1 cellular context compared by ENCODE assay signal in the genomic region with DNA sequence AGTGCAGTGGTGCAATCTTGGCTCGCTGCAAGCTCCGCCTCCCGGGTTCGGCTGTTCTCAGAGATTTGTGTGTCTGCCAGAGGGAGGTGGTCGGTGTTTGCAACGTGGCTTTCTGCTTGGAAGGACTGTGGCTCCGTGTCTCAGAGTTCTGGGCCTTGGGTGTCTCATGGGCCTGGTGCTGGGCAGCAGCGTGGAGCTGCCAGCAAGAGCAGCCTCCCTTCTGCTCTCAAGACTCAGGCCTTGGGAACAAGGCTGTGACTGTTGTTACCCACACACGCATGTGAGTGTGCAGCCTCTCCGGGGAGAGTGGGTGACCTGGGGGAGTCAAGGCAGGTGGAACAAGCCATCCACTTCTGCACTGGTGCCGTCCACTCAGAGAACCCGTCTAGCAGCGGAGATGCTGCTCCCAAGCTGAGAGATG.
TF ChIP-seq lines count a peak whose summit lies in the region.

No MANE protein-coding gene starts in this region.

TF ChIP-seq in H1, 55 proteins besides CTCF, POLR2A, EP300 and RAD21:
- TF ChIP-seq SAP30 (IDR thresholded peaks at IDR 0.05; ENCODE audit: insufficient read depth, insufficient replicate concordance, low read length), result no peak
- TF ChIP-seq NRF1 (IDR thresholded peaks at IDR 0.05; ENCODE audit: low read depth, low read length), result no peak
- TF ChIP-seq SP1 (IDR thresholded peaks at IDR 0.05; ENCODE audit: low read depth, low read length), result no peak
- TF ChIP-seq SIX5 (IDR thresholded peaks at IDR 0.05; ENCODE audit: low read depth, low read length), result no peak
- TF ChIP-seq TAF1 (IDR thresholded peaks at IDR 0.05; ENCODE audit: low read depth, low read length), result no peak
- TF ChIP-seq ASH2L (IDR thresholded peaks at IDR 0.05; ENCODE audit: low read length), result no peak
- TF ChIP-seq EZH2 (IDR thresholded peaks at IDR 0.05; ENCODE audit: low read depth, low read length, severe bottlenecking), result no peak
- TF ChIP-seq KDM1A (IDR thresholded peaks at IDR 0.05; ENCODE audit: borderline replicate concordance, low read length), result no peak
- TF ChIP-seq EGR1 (IDR thresholded peaks at IDR 0.05; ENCODE audit: borderline replicate concordance, low read depth, low read length), result no peak
- no peak for TF ChIP-seq SP2 (IDR thresholded peaks at IDR 0.05; ENCODE audit: low read length)
- no peak for TF ChIP-seq NANOG (IDR thresholded peaks at IDR 0.05; ENCODE audit: insufficient read depth, low read depth, low read length, poor library complexity, severe bottlenecking)
- TF ChIP-seq USF2 (IDR thresholded peaks at IDR 0.05; ENCODE audit: low read length), result no peak
- TF ChIP-seq RBBP5 (IDR thresholded peaks at IDR 0.05; ENCODE audit: borderline replicate concordance, low read depth, low read length), result no peak
- no peak for TF ChIP-seq RXRA (IDR thresholded peaks at IDR 0.05; ENCODE audit: insufficient read depth, low read depth, low read length)
- no peak for TF ChIP-seq CHD2 (IDR thresholded peaks at IDR 0.05; ENCODE audit: low read length)
- no peak for TF ChIP-seq RFX5 (IDR thresholded peaks at IDR 0.05; ENCODE audit: borderline replicate concordance, low read depth, low read length)
- no peak for TF ChIP-seq SRF (IDR thresholded peaks at IDR 0.05; ENCODE audit: low read depth, low read length)
TF ChIP-seq in H1: peak in this region for 0.
